Comparison of ENCODE assay signal across 27 cellular contexts in genomic region chr16:27486760-27487159, GRCh38.
A peak's percentile ranks its signal among the peaks of the same experiment; 100 is the strongest.
DNase-seq lines count a peak whose midpoint lies in the region; ATAC-seq, FAIRE-seq and TF ChIP-seq lines count a peak whose summit lies in the region.
"Had no signal": no experiment of that assay in that cellular context is flagged by ENCODE, and none has a peak within 500 bp of the region (broad histone marks: within the 10 kb centered on the region; RNA-seq: fewer than 3 reads in every experiment).

No MANE protein-coding gene starts in this region.

- CTCF ChIA-PET in activated naive CD4-positive, alpha-beta T cell treated with anti-CD3 and anti-CD28 coated beads, Interleukin-2, amount 10 ng/mL, durations not matched to agents 7 days and 5 days (lab: Charles Lee): no interaction called here
- CTCF ChIA-PET in A549 (lab: Yijun Ruan, JAX): no interaction called here
- CTCF ChIA-PET in K562 (lab: Yijun Ruan, JAX; ENCODE audit: low intra/inter-chr PET ratio): no interaction called here

- in situ Hi-C loops in K562 (cut with MboI): no loop called here

- no peak overlapping the region for H3K27ac ChIP-seq in A549
- H3K27ac ChIP-seq in K562 (ENCODE audit: extremely low read depth, low read depth, low read length): no peak overlapping the region
- H3K27ac ChIP-seq in prostate gland: peak overlapping the region in 1 of 2 donors; percentile 24
- H3K27ac ChIP-seq: 22Rv1; BLaER1 treated with 17β-estradiol and CSF1 and Interleukin-3, amounts not matched to agents 10 nM and 100 nM had no signal

- no peak overlapping the region for H3K4me3 Mint-ChIP-seq in activated naive CD4-positive, alpha-beta T cell treated with anti-CD3 and anti-CD28 coated beads, Interleukin-2, amount 50 U/mL, for 24 hours
- H3K4me3 Mint-ChIP-seq in activated naive CD4-positive, alpha-beta T cell treated with anti-CD3 and anti-CD28 coated beads, Interleukin-2, amount 10 ng/mL, durations not matched to agents 7 days and 5 days: no peak overlapping the region
- H3K4me3 Mint-ChIP-seq: CD14-positive monocyte; CD4-positive, alpha-beta T cell; CD8-positive, alpha-beta memory T cell; GM23338; H9 had no signal

- ATAC-seq in A549 (no peak), K562 (no peak)
- ATAC-seq: GM23338, HCT116 had no signal

- TF ChIP-seq POLR2A in A549 (IDR thresholded peaks at IDR 0.05; ENCODE audit: low read length) (no peak), K562 (conservative IDR thresholded peaks at IDR 0.05) (no peak), prostate gland (IDR thresholded peaks at IDR 0.05) (no peak)

- H3K27me3 Mint-ChIP-seq in activated naive CD4-positive, alpha-beta T cell treated with anti-CD3 and anti-CD28 coated beads, Interleukin-2, amount 50 U/mL, for 24 hours: no peaks in the 10 kb centered on the region
- H3K27me3 Mint-ChIP-seq in activated naive CD4-positive, alpha-beta T cell treated with anti-CD3 and anti-CD28 coated beads, Interleukin-2, amount 10 ng/mL, durations not matched to agents 7 days and 5 days: no peaks in the 10 kb centered on the region
- H3K27me3 Mint-ChIP-seq: CD4-positive, alpha-beta T cell; CD8-positive, alpha-beta memory T cell had no signal

- H3K27ac Mint-ChIP-seq in activated naive CD4-positive, alpha-beta T cell treated with anti-CD3 and anti-CD28 coated beads, Interleukin-2, amount 50 U/mL, for 24 hours: peak overlapping the region; percentile 14
- H3K27ac Mint-ChIP-seq in activated naive CD4-positive, alpha-beta T cell treated with anti-CD3 and anti-CD28 coated beads, Interleukin-2, amount 10 ng/mL, durations not matched to agents 7 days and 5 days: no peak overlapping the region
- H3K27ac Mint-ChIP-seq: CD4-positive, alpha-beta T cell; GM23338; H9 had no signal

- FAIRE-seq in A549 (lab: Jason Lieb, UNC) (no peak), K562 (lab: Jason Lieb, UNC) (no peak)
- FAIRE-seq: A204.1, D721Med, GM12891, GM18507 had no signal

- TF ChIP-seq RAD21 in A549 (conservative IDR thresholded peaks at IDR 0.05 in 1 of 2, IDR thresholded peaks at IDR 0.05 in 1 of 2): no peak
- TF ChIP-seq RAD21 in K562 (CRISPR knock-in tag; conservative IDR thresholded peaks at IDR 0.05 in 1 of 2, IDR thresholded peaks at IDR 0.05 in 1 of 2): no peak

- POLR2A ChIA-PET in A549 (lab: Yijun Ruan, JAX): no interaction called here
- POLR2A ChIA-PET in K562 (lab: Yijun Ruan, JAX): interaction anchor here (0.8 kb wide), 1 partner anchor 9 kb away, joined by 3 read pairs; no protein-coding TSS in a partner anchor

- intact Hi-C loops in K562 (cut with micrococcal nuclease): no loop called here
- intact Hi-C loops in prostate gland (cut with DNase I): no loop called here

- H3K9me3 Mint-ChIP-seq in activated naive CD4-positive, alpha-beta T cell treated with anti-CD3 and anti-CD28 coated beads, Interleukin-2, amount 50 U/mL, for 24 hours: no peaks in the 10 kb centered on the region
- H3K9me3 Mint-ChIP-seq in activated naive CD4-positive, alpha-beta T cell treated with anti-CD3 and anti-CD28 coated beads, Interleukin-2, amount 10 ng/mL, durations not matched to agents 7 days and 5 days: no peaks in the 10 kb centered on the region
- H3K9me3 Mint-ChIP-seq: CD4-positive, alpha-beta T cell; CD8-positive, alpha-beta memory T cell; GM23338; H9 had no signal

- H3K79me2 ChIP-seq in K562 (ENCODE audit: control insufficient read depth, insufficient read depth, low read length): no peaks in the 10 kb centered on the region

- no peak for TF ChIP-seq EP300 in A549 (IDR thresholded peaks at IDR 0.05)
- no peak for TF ChIP-seq EP300 in K562 (IDR thresholded peaks at IDR 0.05; ENCODE audit: low read length)

- no peaks in the 10 kb centered on the region for H3K9me3 ChIP-seq in A549
- no peaks in the 10 kb centered on the region for H3K9me3 ChIP-seq in K562 (replicated peaks; ENCODE audit: control insufficient read depth, insufficient read depth, low read depth, low read length)
- no peaks in the 10 kb centered on the region for H3K9me3 ChIP-seq in prostate gland
- H3K9me3 ChIP-seq: BE2C; BLaER1 treated with 17β-estradiol and CSF1 and Interleukin-3, amounts not matched to agents 10 nM and 100 nM had no signal

- H3K27me3 ChIP-seq in K562 (ENCODE audit: control insufficient read depth in 2 of 2, insufficient read depth in 2 of 2, low read length in 2 of 2) (no peaks in the 10 kb centered on the region), prostate gland (replicated peaks; ENCODE audit: insufficient read depth) (no peaks in the 10 kb centered on the region)
- H3K27me3 ChIP-seq: BE2C; BLaER1 treated with 17β-estradiol and CSF1 and Interleukin-3, amounts not matched to agents 10 nM and 100 nM had no signal

- H3K9ac ChIP-seq in K562 (ENCODE audit: insufficient read depth in 1 of 2, low read depth in 2 of 2, low read length in 2 of 2): no peak overlapping the region
- H3K9ac ChIP-seq: BLaER1 treated with 17β-estradiol and CSF1 and Interleukin-3, amounts not matched to agents 10 nM and 100 nM had no signal

- H3K9me1 ChIP-seq in K562 (ENCODE audit: control insufficient read depth, insufficient read depth, low read length): no peaks in the 10 kb centered on the region

- no peak overlapping the region for H3K4me3 ChIP-seq in A549
- no peak overlapping the region for H3K4me3 ChIP-seq in K562
- H3K4me3 ChIP-seq in prostate gland: no peak overlapping the region
- H3K4me3 ChIP-seq: BLaER1 treated with 17β-estradiol and CSF1 and Interleukin-3, amounts not matched to agents 10 nM and 100 nM; GM23338 had no signal

- H3K4me1 Mint-ChIP-seq in activated naive CD4-positive, alpha-beta T cell treated with anti-CD3 and anti-CD28 coated beads, Interleukin-2, amount 50 U/mL, for 24 hours: no peaks in the 10 kb centered on the region
- no peaks in the 10 kb centered on the region for H3K4me1 Mint-ChIP-seq in activated naive CD4-positive, alpha-beta T cell treated with anti-CD3 and anti-CD28 coated beads, Interleukin-2, amount 10 ng/mL, durations not matched to agents 7 days and 5 days
- H3K4me1 Mint-ChIP-seq: CD14-positive monocyte, GM23338, H9 had no signal

- H3K4me2 ChIP-seq in A549: no peak overlapping the region
- no peak overlapping the region for H3K4me2 ChIP-seq in K562 (ENCODE audit: insufficient read depth, low read length)
- H3K4me2 ChIP-seq: BLaER1 treated with 17β-estradiol and CSF1 and Interleukin-3, amounts not matched to agents 10 nM and 100 nM; GM23338 had no signal

- BruUV-seq in K562 (replicated peaks; lab: Mats Ljungman, UMichigan): no TSS peak

- no peak overlapping the region for H2AFZ ChIP-seq in K562 (ENCODE audit: low read depth, low read length)
- H2AFZ ChIP-seq: GM23338 had no signal

- WGBS in A549 (ENCODE audit: missing lambda C conversion rate): 95% methylated on average over 3 of the region's 3 CpGs
- WGBS in K562 (ENCODE audit: insufficient coverage, low coverage, missing lambda C conversion rate): 94% methylated on average over 2 of the region's 3 CpGs
- WGBS in prostate gland: 45% methylated on average over 3 of the region's 3 CpGs

- TF ChIP-seq CTCF in A549 (IDR thresholded peaks at IDR 0.05) (no peak), K562 (IDR thresholded peaks at IDR 0.05 in 2 of 3, conservative IDR thresholded peaks at IDR 0.05 in 1 of 3; ENCODE audit: insufficient read depth in 2 of 3, low read depth in 1 of 3, low read length in 3 of 3) (no peak), prostate gland (IDR thresholded peaks at IDR 0.05) (no peak), GM10266 (IDR thresholded peaks at IDR 0.05; ENCODE audit: control insufficient read depth, insufficient read depth, low read depth, missing control alignments) (no peak)

- no peak for DNase-seq in activated naive CD4-positive, alpha-beta T cell treated with anti-CD3 and anti-CD28 coated beads, Interleukin-2, amount 10 ng/mL, durations not matched to agents 7 days and 5 days
- DNase-seq in A549 (ENCODE audit: low read depth in 1 of 2, low spot score in 1 of 2) (no peak), K562 (ENCODE audit: extremely low read depth in 1 of 4, low spot score in 3 of 4) (no peak), prostate gland (ENCODE audit: low spot score) (peak; percentile 32), NCI-H524 (lab: John Stamatoyannopoulos, UW) (no peak), GM10266 (ENCODE audit: extremely low spot score) (no peak), NCI-H1092 (lab: John Stamatoyannopoulos, UW) (no peak)
- DNase-seq: ACHN; AML-193; BE2C; CD4-positive, alpha-beta T cell; CD8-positive, alpha-beta memory T cell; DMS 273 treated with DMSO at 0.1 percent for 48 hours; DMS79; EL; GDM1; H9 had no signal

- peaks cover 12% of the 10 kb centered on the region for H3K36me3 Mint-ChIP-seq in activated naive CD4-positive, alpha-beta T cell treated with anti-CD3 and anti-CD28 coated beads, Interleukin-2, amount 50 U/mL, for 24 hours
- H3K36me3 Mint-ChIP-seq in activated naive CD4-positive, alpha-beta T cell treated with anti-CD3 and anti-CD28 coated beads, Interleukin-2, amount 10 ng/mL, durations not matched to agents 7 days and 5 days: peaks cover 48% of the 10 kb centered on the region

- no peaks in the 10 kb centered on the region; the same call in 1 of the 2 replicates for H4K20me1 ChIP-seq in K562 (replicated peaks; ENCODE audit: control insufficient read depth, insufficient read depth, low read length)

- H3K36me3 ChIP-seq in K562 (ENCODE audit: control insufficient read depth, insufficient read depth, low read length) (peaks cover 95% of the 10 kb centered on the region), prostate gland (peaks cover 43 to 58% of the 10 kb centered on the region in 2 donors)

- no peaks in the 10 kb centered on the region for H3K4me1 ChIP-seq in A549
- no peaks in the 10 kb centered on the region for H3K4me1 ChIP-seq in K562 (replicated peaks in 1 of 2; ENCODE audit: control insufficient read depth in 2 of 2, insufficient read depth in 2 of 2, low read length in 2 of 2)
- no peaks in the 10 kb centered on the region for H3K4me1 ChIP-seq in prostate gland (replicated peaks)
- H3K4me1 ChIP-seq: BE2C; BLaER1 treated with 17β-estradiol and CSF1 and Interleukin-3, amounts not matched to agents 10 nM and 100 nM had no signal

TF ChIP-seq in A549, 52 proteins besides CTCF, POLR2A, EP300 and RAD21:
- no peak for TF ChIP-seq KDM1A (IDR thresholded peaks at IDR 0.05; ENCODE audit: low read depth)
- peak; percentile 24 for TF ChIP-seq MAFK (IDR thresholded peaks at IDR 0.05; ENCODE audit: partially characterized antibody)
TF ChIP-seq in A549: peak in this region for 1.

TF ChIP-seq in K562, 482 proteins besides CTCF, POLR2A, EP300 and RAD21 (continues in another document):
- TF ChIP-seq HDAC1 (IDR thresholded peaks at IDR 0.05) (no peak), ZBTB9 (CRISPR knock-in tag; IDR thresholded peaks at IDR 0.05) (no peak), ZNF384 (IDR thresholded peaks at IDR 0.05; ENCODE audit: low read depth, low read length) (no peak)
